3 cellular contexts compared by ENCODE assay signal in the genomic region with DNA sequence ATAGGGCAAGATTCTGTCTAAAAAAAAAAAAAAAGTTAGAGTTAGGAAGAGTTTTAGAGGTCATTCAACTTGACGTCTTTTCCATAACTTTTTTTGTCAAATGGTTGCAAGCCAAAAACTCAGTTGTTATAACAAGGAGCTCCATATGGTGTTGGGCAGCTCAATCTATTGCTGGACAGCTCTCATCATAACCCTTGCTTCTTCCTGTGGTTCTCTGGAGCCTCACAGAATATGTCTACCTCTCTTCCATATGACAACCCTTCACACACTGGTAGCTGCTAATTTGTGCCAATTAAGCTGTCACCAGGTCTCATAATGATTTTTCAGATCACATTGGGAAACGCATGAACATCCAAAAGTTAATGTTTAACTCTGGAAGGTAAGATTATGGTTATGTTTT.
TF ChIP-seq lines count a peak whose summit lies in the region.

No MANE protein-coding gene starts in this region.

TF ChIP-seq in A549, 52 proteins besides CTCF, POLR2A, EP300 and RAD21:
- TF ChIP-seq, protein P1, sequence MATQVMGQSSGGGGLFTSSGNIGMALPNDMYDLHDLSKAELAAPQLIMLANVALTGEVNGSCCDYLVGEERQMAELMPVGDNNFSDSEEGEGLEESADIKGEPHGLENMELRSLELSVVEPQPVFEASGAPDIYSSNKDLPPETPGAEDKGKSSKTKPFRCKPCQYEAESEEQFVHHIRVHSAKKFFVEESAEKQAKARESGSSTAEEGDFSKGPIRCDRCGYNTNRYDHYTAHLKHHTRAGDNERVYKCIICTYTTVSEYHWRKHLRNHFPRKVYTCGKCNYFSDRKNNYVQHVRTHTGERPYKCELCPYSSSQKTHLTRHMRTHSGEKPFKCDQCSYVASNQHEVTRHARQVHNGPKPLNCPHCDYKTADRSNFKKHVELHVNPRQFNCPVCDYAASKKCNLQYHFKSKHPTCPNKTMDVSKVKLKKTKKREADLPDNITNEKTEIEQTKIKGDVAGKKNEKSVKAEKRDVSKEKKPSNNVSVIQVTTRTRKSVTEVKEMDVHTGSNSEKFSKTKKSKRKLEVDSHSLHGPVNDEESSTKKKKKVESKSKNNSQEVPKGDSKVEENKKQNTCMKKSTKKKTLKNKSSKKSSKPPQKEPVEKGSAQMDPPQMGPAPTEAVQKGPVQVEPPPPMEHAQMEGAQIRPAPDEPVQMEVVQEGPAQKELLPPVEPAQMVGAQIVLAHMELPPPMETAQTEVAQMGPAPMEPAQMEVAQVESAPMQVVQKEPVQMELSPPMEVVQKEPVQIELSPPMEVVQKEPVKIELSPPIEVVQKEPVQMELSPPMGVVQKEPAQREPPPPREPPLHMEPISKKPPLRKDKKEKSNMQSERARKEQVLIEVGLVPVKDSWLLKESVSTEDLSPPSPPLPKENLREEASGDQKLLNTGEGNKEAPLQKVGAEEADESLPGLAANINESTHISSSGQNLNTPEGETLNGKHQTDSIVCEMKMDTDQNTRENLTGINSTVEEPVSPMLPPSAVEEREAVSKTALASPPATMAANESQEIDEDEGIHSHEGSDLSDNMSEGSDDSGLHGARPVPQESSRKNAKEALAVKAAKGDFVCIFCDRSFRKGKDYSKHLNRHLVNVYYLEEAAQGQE (IDR thresholded peaks at IDR 0.05) = peak; percentile 34; the same call in 1 of the 2 replicates
- TF ChIP-seq KDM1A (IDR thresholded peaks at IDR 0.05; ENCODE audit: low read depth) = no peak

TF ChIP-seq in Ishikawa, 13 proteins besides CTCF, POLR2A, EP300 and RAD21:
- TF ChIP-seq, protein P1 (IDR thresholded peaks at IDR 0.05; ENCODE audit: low read depth) = peak; percentile 68
- TF ChIP-seq USF1 (IDR thresholded peaks at IDR 0.05) (no peak), TEAD4 (IDR thresholded peaks at IDR 0.05) (no peak)

TF ChIP-seq in K562, 482 proteins besides CTCF, POLR2A, EP300 and RAD21:
- TF ChIP-seq IRF1 (CRISPR knock-in tag; IDR thresholded peaks at IDR 0.05; ENCODE audit: borderline replicate concordance) (no peak), EHMT2 (IDR thresholded peaks at IDR 0.05) (peak; percentile 75)
- TF ChIP-seq, protein P2, sequence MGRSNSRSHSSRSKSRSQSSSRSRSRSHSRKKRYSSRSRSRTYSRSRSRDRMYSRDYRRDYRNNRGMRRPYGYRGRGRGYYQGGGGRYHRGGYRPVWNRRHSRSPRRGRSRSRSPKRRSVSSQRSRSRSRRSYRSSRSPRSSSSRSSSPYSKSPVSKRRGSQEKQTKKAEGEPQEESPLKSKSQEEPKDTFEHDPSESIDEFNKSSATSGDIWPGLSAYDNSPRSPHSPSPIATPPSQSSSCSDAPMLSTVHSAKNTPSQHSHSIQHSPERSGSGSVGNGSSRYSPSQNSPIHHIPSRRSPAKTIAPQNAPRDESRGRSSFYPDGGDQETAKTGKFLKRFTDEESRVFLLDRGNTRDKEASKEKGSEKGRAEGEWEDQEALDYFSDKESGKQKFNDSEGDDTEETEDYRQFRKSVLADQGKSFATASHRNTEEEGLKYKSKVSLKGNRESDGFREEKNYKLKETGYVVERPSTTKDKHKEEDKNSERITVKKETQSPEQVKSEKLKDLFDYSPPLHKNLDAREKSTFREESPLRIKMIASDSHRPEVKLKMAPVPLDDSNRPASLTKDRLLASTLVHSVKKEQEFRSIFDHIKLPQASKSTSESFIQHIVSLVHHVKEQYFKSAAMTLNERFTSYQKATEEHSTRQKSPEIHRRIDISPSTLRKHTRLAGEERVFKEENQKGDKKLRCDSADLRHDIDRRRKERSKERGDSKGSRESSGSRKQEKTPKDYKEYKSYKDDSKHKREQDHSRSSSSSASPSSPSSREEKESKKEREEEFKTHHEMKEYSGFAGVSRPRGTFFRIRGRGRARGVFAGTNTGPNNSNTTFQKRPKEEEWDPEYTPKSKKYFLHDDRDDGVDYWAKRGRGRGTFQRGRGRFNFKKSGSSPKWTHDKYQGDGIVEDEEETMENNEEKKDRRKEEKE (IDR thresholded peaks at IDR 0.05; ENCODE audit: borderline replicate concordance in 1 of 2, control insufficient read depth in 1 of 2, low read depth in 2 of 2, low read length in 1 of 2) = no peak
